ENCODE assay signal across 16 cellular contexts in the genomic region with DNA sequence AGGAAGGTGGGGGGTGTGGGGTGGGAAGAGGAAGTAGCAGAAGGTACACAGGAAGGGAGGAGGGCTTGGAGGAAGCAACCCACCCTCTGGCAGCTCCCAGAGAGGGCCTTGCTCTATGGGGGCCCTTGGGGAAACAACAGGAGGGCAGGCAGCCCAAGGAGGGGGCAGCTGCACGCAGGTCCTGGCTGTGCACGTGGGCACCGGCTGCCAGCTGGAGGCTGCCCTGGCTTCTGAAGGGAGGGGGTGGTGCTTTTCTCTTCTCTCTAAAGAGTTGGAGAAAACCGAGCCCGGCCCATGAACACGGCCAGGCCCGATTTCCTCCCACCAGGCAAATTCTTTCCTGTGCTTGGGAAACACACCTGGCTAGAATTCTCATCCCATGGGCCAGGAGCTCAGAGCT.
DNase-seq lines count a peak whose midpoint lies in the region; ATAC-seq and TF ChIP-seq lines count a peak whose summit lies in the region.
"Had no signal": no experiment of that assay in that cellular context is flagged by ENCODE, and none has a peak within 500 bp of the region (broad histone marks: within the 10 kb centered on the region; RNA-seq: fewer than 3 reads in every experiment).

No MANE protein-coding gene starts in this region.

- WGBS in heart right ventricle, 2 donors, result 57 to 81% methylated on average over 7 of the region's 7 CpGs

- H3K27me3 ChIP-seq in heart right ventricle, result peaks cover 0 to 4% (median 0%) of the 10 kb centered on the region in 7 donors
- H3K27me3 ChIP-seq: right lobe of liver had no signal

- peaks cover 1% of the 10 kb centered on the region for H3K9me3 Mint-ChIP-seq in activated naive CD8-positive, alpha-beta T cell treated with anti-CD3 and anti-CD28 coated beads, Interleukin-2, amount 10 ng/mL, durations not matched to agents 7 days and 5 days
- H3K9me3 Mint-ChIP-seq in stimulated activated memory B cell treated with anti-CD40 and anti-IgM and Interleukin-4, amounts not matched to agents 10 μg/mL and 1 μg/mL and 100 μg/mL, for 72 hours, result no peaks in the 10 kb centered on the region
- H3K9me3 Mint-ChIP-seq in natural killer cell, result no peaks in the 10 kb centered on the region
- peaks cover 8% of the 10 kb centered on the region for H3K9me3 Mint-ChIP-seq in activated T-helper 1 cell treated with anti-CD3 and anti-CD28 coated beads, Interleukin-12 subunit alpha, Interleukin-12 subunit beta, Interleukin-2, Interleukin-4 antibody, amounts not matched to agents 30 ng/mL and 10 ng/mL and 1 ng/mL, durations not matched to agents 14 hours and 24 hours and 36 hours
- H3K9me3 Mint-ChIP-seq: natural killer cell treated with Interleukin-12 subunit alpha and Interleukin-12 subunit beta and Interleukin-15 and Interleukin-18, amount 100 ng/mL, for 72 hours had no signal

- intact Hi-C loops in heart right ventricle (cut with DNase I) (loop anchor here in 1 of 10 donors (10.0 kb wide), 1 partner anchor 186 kb away; a partner anchor contains a TSS), Right ventricle myocardium inferior (cut with DNase I) (no loop called here), natural killer cell (cut with micrococcal nuclease) (no loop called here)
- intact Hi-C loops in activated T-helper 1 cell treated with anti-CD3 and anti-CD28 coated beads, Interleukin-12 subunit alpha, Interleukin-12 subunit beta, Interleukin-2, Interleukin-4 antibody, amounts not matched to agents 30 ng/mL and 10 ng/mL and 1 ng/mL, durations not matched to agents 14 hours and 24 hours and 36 hours (cut with micrococcal nuclease), result no loop called here

- peak overlapping the region; percentile 46 for H3K27ac Mint-ChIP-seq in activated naive CD8-positive, alpha-beta T cell treated with anti-CD3 and anti-CD28 coated beads, Interleukin-2, amount 10 ng/mL, durations not matched to agents 7 days and 5 days
- peak overlapping the region; percentile 26 for H3K27ac Mint-ChIP-seq in stimulated activated memory B cell treated with anti-CD40 and anti-IgM and Interleukin-4, amounts not matched to agents 10 μg/mL and 1 μg/mL and 100 μg/mL, for 72 hours
- H3K27ac Mint-ChIP-seq in natural killer cell, result no peak overlapping the region
- no peak overlapping the region for H3K27ac Mint-ChIP-seq in activated T-helper 1 cell treated with anti-CD3 and anti-CD28 coated beads, Interleukin-12 subunit alpha, Interleukin-12 subunit beta, Interleukin-2, Interleukin-4 antibody, amounts not matched to agents 30 ng/mL and 10 ng/mL and 1 ng/mL, durations not matched to agents 14 hours and 24 hours and 36 hours
- H3K27ac Mint-ChIP-seq: activated T-cell treated with anti-CD3 and anti-CD28 coated beads, Interleukin-2, amount 50 U/mL, for 24 hours; natural killer cell treated with Interleukin-12 subunit alpha and Interleukin-12 subunit beta and Interleukin-15 and Interleukin-18, amount 100 ng/mL, for 72 hours; stimulated activated naive CD8-positive, alpha-beta T cell treated with anti-CD3 and anti-CD28 coated beads, Interleukin-15, Interleukin-2, amounts not matched to agents 100 ng/mL and 50 ng/mL, for 24 hours had no signal

- peaks cover 6% of the 10 kb centered on the region for H3K4me1 Mint-ChIP-seq in activated naive CD8-positive, alpha-beta T cell treated with anti-CD3 and anti-CD28 coated beads, Interleukin-2, amount 10 ng/mL, durations not matched to agents 7 days and 5 days
- peaks cover 38% of the 10 kb centered on the region for H3K4me1 Mint-ChIP-seq in stimulated activated memory B cell treated with anti-CD40 and anti-IgM and Interleukin-4, amounts not matched to agents 10 μg/mL and 1 μg/mL and 100 μg/mL, for 72 hours
- H3K4me1 Mint-ChIP-seq in natural killer cell, result peaks cover 20 to 23% of the 10 kb centered on the region in 2 donors
- peaks cover 24% of the 10 kb centered on the region for H3K4me1 Mint-ChIP-seq in activated T-helper 1 cell treated with anti-CD3 and anti-CD28 coated beads, Interleukin-12 subunit alpha, Interleukin-12 subunit beta, Interleukin-2, Interleukin-4 antibody, amounts not matched to agents 30 ng/mL and 10 ng/mL and 1 ng/mL, durations not matched to agents 14 hours and 24 hours and 36 hours (ENCODE audit: low read depth)

- H3K36me3 Mint-ChIP-seq in activated naive CD8-positive, alpha-beta T cell treated with anti-CD3 and anti-CD28 coated beads, Interleukin-2, amount 10 ng/mL, durations not matched to agents 7 days and 5 days, result no peaks in the 10 kb centered on the region
- H3K36me3 Mint-ChIP-seq in stimulated activated memory B cell treated with anti-CD40 and anti-IgM and Interleukin-4, amounts not matched to agents 10 μg/mL and 1 μg/mL and 100 μg/mL, for 72 hours, result no peaks in the 10 kb centered on the region
- no peaks in the 10 kb centered on the region for H3K36me3 Mint-ChIP-seq in natural killer cell
- peaks cover 5% of the 10 kb centered on the region for H3K36me3 Mint-ChIP-seq in activated T-helper 1 cell treated with anti-CD3 and anti-CD28 coated beads, Interleukin-12 subunit alpha, Interleukin-12 subunit beta, Interleukin-2, Interleukin-4 antibody, amounts not matched to agents 30 ng/mL and 10 ng/mL and 1 ng/mL, durations not matched to agents 14 hours and 24 hours and 36 hours (ENCODE audit: low read depth)
- H3K36me3 Mint-ChIP-seq: natural killer cell treated with Interleukin-12 subunit alpha and Interleukin-12 subunit beta and Interleukin-15 and Interleukin-18, amount 100 ng/mL, for 72 hours had no signal

- H3K27ac ChIP-seq in heart right ventricle, result no peak overlapping the region
- H3K27ac ChIP-seq: C4-2B, right lobe of liver had no signal

- no peak for TF ChIP-seq CTCF in heart right ventricle (IDR thresholded peaks at IDR 0.05)
- no peak for TF ChIP-seq CTCF in natural killer cell (IDR thresholded peaks at IDR 0.05)

- peaks cover 5 to 32% (median 27%) of the 10 kb centered on the region in 9 donors for H3K4me1 ChIP-seq in heart right ventricle

- H3K4me3 Mint-ChIP-seq in activated naive CD8-positive, alpha-beta T cell treated with anti-CD3 and anti-CD28 coated beads, Interleukin-2, amount 10 ng/mL, durations not matched to agents 7 days and 5 days, result no peak overlapping the region
- H3K4me3 Mint-ChIP-seq in stimulated activated memory B cell treated with anti-CD40 and anti-IgM and Interleukin-4, amounts not matched to agents 10 μg/mL and 1 μg/mL and 100 μg/mL, for 72 hours, result no peak overlapping the region
- no peak overlapping the region for H3K4me3 Mint-ChIP-seq in natural killer cell
- H3K4me3 Mint-ChIP-seq in activated T-helper 1 cell treated with anti-CD3 and anti-CD28 coated beads, Interleukin-12 subunit alpha, Interleukin-12 subunit beta, Interleukin-2, Interleukin-4 antibody, amounts not matched to agents 30 ng/mL and 10 ng/mL and 1 ng/mL, durations not matched to agents 14 hours and 24 hours and 36 hours, result no peak overlapping the region
- H3K4me3 Mint-ChIP-seq: activated T-cell treated with anti-CD3 and anti-CD28 coated beads, Interleukin-2, amount 50 U/mL, for 24 hours; natural killer cell treated with Interleukin-12 subunit alpha and Interleukin-12 subunit beta and Interleukin-15 and Interleukin-18, amount 100 ng/mL, for 72 hours had no signal

- no peaks in the 10 kb centered on the region for H3K9me3 ChIP-seq in heart right ventricle
- H3K9me3 ChIP-seq: right lobe of liver had no signal

- DNase-seq in heart right ventricle, result no peak
- no peak for DNase-seq in Right ventricle myocardium inferior (ENCODE audit: missing footprints)
- peak; percentile 59 to 69 for DNase-seq in Kasumi-1 (lab: John Stamatoyannopoulos, UW)
- no peak for DNase-seq in activated naive CD8-positive, alpha-beta T cell treated with anti-CD3 and anti-CD28 coated beads, Interleukin-2, amount 10 ng/mL, durations not matched to agents 7 days and 5 days
- no peak for DNase-seq in natural killer cell
- DNase-seq in RPMI8226, result no peak
- no peak for DNase-seq in activated T-helper 1 cell treated with anti-CD3 and anti-CD28 coated beads, Interleukin-12 subunit alpha, Interleukin-12 subunit beta, Interleukin-2, Interleukin-4 antibody, amounts not matched to agents 30 ng/mL and 10 ng/mL and 1 ng/mL, durations not matched to agents 14 hours and 24 hours and 36 hours (ENCODE audit: low spot score)
- DNase-seq: activated CD4-positive, CD25-positive, alpha-beta regulatory T cell treated with anti-CD3 and anti-CD28 coated beads, Interleukin-2, amount 50 U/mL, for 72 hours; activated T-cell treated with anti-CD3 and anti-CD28 coated beads, Interleukin-2, amount 50 U/mL, for 24 hours; right lobe of liver; SW 1271 had no signal

- ATAC-seq in heart right ventricle (peak in 5 of 8 donors; percentile 15 to 56 (median 25)), Right ventricle myocardium inferior (no peak), natural killer cell (no peak)
- no peak for ATAC-seq in activated naive CD8-positive, alpha-beta T cell treated with anti-CD3 and anti-CD28 coated beads, Interleukin-2, amount 10 ng/mL, durations not matched to agents 7 days and 5 days (ENCODE audit: low read depth)
- ATAC-seq in stimulated activated memory B cell treated with anti-CD40 and anti-IgM and Interleukin-4, amounts not matched to agents 10 μg/mL and 1 μg/mL and 100 μg/mL, for 72 hours, result no peak
- ATAC-seq: HepG2; natural killer cell treated with Interleukin-12 subunit alpha and Interleukin-12 subunit beta and Interleukin-15 and Interleukin-18, amount 100 ng/mL, for 72 hours; right lobe of liver had no signal

- H3K36me3 ChIP-seq in heart right ventricle, result no peaks in the 10 kb centered on the region
- H3K36me3 ChIP-seq: right lobe of liver had no signal

- H3K27me3 Mint-ChIP-seq in activated naive CD8-positive, alpha-beta T cell treated with anti-CD3 and anti-CD28 coated beads, Interleukin-2, amount 10 ng/mL, durations not matched to agents 7 days and 5 days, result no peaks in the 10 kb centered on the region
- peaks cover 39% of the 10 kb centered on the region for H3K27me3 Mint-ChIP-seq in stimulated activated memory B cell treated with anti-CD40 and anti-IgM and Interleukin-4, amounts not matched to agents 10 μg/mL and 1 μg/mL and 100 μg/mL, for 72 hours
- peaks cover 6 to 7% of the 10 kb centered on the region in 2 donors for H3K27me3 Mint-ChIP-seq in natural killer cell (ENCODE audit: low read depth in 2 of 2)
- peaks cover 5% of the 10 kb centered on the region for H3K27me3 Mint-ChIP-seq in activated T-helper 1 cell treated with anti-CD3 and anti-CD28 coated beads, Interleukin-12 subunit alpha, Interleukin-12 subunit beta, Interleukin-2, Interleukin-4 antibody, amounts not matched to agents 30 ng/mL and 10 ng/mL and 1 ng/mL, durations not matched to agents 14 hours and 24 hours and 36 hours (ENCODE audit: insufficient read depth)

- POLR2A ChIA-PET in activated naive CD8-positive, alpha-beta T cell treated with anti-CD3 and anti-CD28 coated beads, Interleukin-2, amount 10 ng/mL, durations not matched to agents 7 days and 5 days (lab: Charles Lee), result no interaction called here

- no peak overlapping the region for H3K4me3 ChIP-seq in heart right ventricle
- H3K4me3 ChIP-seq: right lobe of liver had no signal

Comparison
In these comparisons a context has a peak if more than half of its experiments do, and no peak if none do; other contexts are left out.
1. ATAC-seq: peak in heart right ventricle (5 of 8); none in Right ventricle myocardium inferior (single experiment), activated naive CD8-positive, alpha-beta T cell treated with anti-CD3 and anti-CD28 coated beads, Interleukin-2, amount 10 ng/mL, durations not matched to agents 7 days and 5 days (single experiment), stimulated activated memory B cell treated with anti-CD40 and anti-IgM and Interleukin-4, amounts not matched to agents 10 μg/mL and 1 μg/mL and 100 μg/mL, for 72 hours (single experiment) and natural killer cell (0 of 3).
2. DNase-seq: peak in Kasumi-1 (2 of 2); none in heart right ventricle (0 of 2), Right ventricle myocardium inferior (single experiment), activated naive CD8-positive, alpha-beta T cell treated with anti-CD3 and anti-CD28 coated beads, Interleukin-2, amount 10 ng/mL, durations not matched to agents 7 days and 5 days (single experiment), natural killer cell (single experiment), RPMI8226 (single experiment) and activated T-helper 1 cell treated with anti-CD3 and anti-CD28 coated beads, Interleukin-12 subunit alpha, Interleukin-12 subunit beta, Interleukin-2, Interleukin-4 antibody, amounts not matched to agents 30 ng/mL and 10 ng/mL and 1 ng/mL, durations not matched to agents 14 hours and 24 hours and 36 hours (single experiment).
3. H3K27ac Mint-ChIP-seq: peak in activated naive CD8-positive, alpha-beta T cell treated with anti-CD3 and anti-CD28 coated beads, Interleukin-2, amount 10 ng/mL, durations not matched to agents 7 days and 5 days (single experiment) and stimulated activated memory B cell treated with anti-CD40 and anti-IgM and Interleukin-4, amounts not matched to agents 10 μg/mL and 1 μg/mL and 100 μg/mL, for 72 hours (single experiment); none in natural killer cell (0 of 2) and activated T-helper 1 cell treated with anti-CD3 and anti-CD28 coated beads, Interleukin-12 subunit alpha, Interleukin-12 subunit beta, Interleukin-2, Interleukin-4 antibody, amounts not matched to agents 30 ng/mL and 10 ng/mL and 1 ng/mL, durations not matched to agents 14 hours and 24 hours and 36 hours (single experiment).